In genomic region chr13:100269837-100270236, GRCh38 we compare ENCODE assay signal across 12 cellular contexts.
DNase-seq lines count a peak whose midpoint lies in the region; ATAC-seq and TF ChIP-seq lines count a peak whose summit lies in the region.
"Had no signal": no experiment of that assay in that cellular context is flagged by ENCODE, and none has a peak within 500 bp of the region (broad histone marks: within the 10 kb centered on the region; RNA-seq: fewer than 3 reads in every experiment).

No MANE protein-coding gene starts in this region.

- TF ChIP-seq CTCF in fibroblast of mammary gland (conservative IDR thresholded peaks at IDR 0.05; ENCODE audit: control insufficient read depth, insufficient read depth, low read depth, low read length) = no peak

- intact Hi-C loops in activated CD4-positive, alpha-beta T cell treated with anti-CD3 and anti-CD28 coated beads for 36 hours (cut with DNase I, micrococcal nuclease) = no loop called here

- H2BK12ac ChIP-seq in neuronal stem cell (ENCODE audit: low read length) = no peak overlapping the region

- no peak overlapping the region for H3K27ac Mint-ChIP-seq in activated CD4-positive, alpha-beta T cell treated with anti-CD3 and anti-CD28 coated beads for 36 hours
- H3K27ac Mint-ChIP-seq: activated B cell treated with CpG ODN at 0.5 μM for 24 hours; CD4-positive, alpha-beta T cell had no signal

- H3K9me3 Mint-ChIP-seq in activated CD4-positive, alpha-beta T cell treated with anti-CD3 and anti-CD28 coated beads for 36 hours (ENCODE audit: low read depth) = no peaks in the 10 kb centered on the region
- H3K9me3 Mint-ChIP-seq: activated B cell treated with CpG ODN at 0.5 μM for 24 hours; CD4-positive, alpha-beta T cell had no signal

- no peaks in the 10 kb centered on the region for H3K4me1 ChIP-seq in neuronal stem cell (ENCODE audit: control insufficient read depth in 2 of 2, insufficient read depth in 1 of 2, low read depth in 1 of 2, low read length in 2 of 2)

- no peak overlapping the region for H2AK5ac ChIP-seq in neuronal stem cell (ENCODE audit: low read depth, low read length)

- H3K4me1 Mint-ChIP-seq in activated CD4-positive, alpha-beta T cell treated with anti-CD3 and anti-CD28 coated beads for 36 hours = no peaks in the 10 kb centered on the region
- H3K4me1 Mint-ChIP-seq: activated B cell treated with CpG ODN at 0.5 μM for 24 hours had no signal

- H3K4ac ChIP-seq in neuronal stem cell (ENCODE audit: low read length) = no peak overlapping the region

- H3K27ac ChIP-seq in neuronal stem cell (replicated peaks; ENCODE audit: low read length) = no peak overlapping the region

- H2AFZ ChIP-seq in neuronal stem cell (ENCODE audit: low read length) = no peak overlapping the region

- WGBS in neuronal stem cell (ENCODE audit: extremely low coverage in 2 of 2, insufficient read length in 2 of 2, insufficient replicate concordance in 1 of 2), 2 donors = no CpG with 5 or more reads among the region's 2 CpGs

- H3K4me3 Mint-ChIP-seq in activated CD4-positive, alpha-beta T cell treated with anti-CD3 and anti-CD28 coated beads for 36 hours = no peak overlapping the region
- H3K4me3 Mint-ChIP-seq: activated B cell treated with CpG ODN at 0.5 μM for 24 hours; CD4-positive, alpha-beta T cell had no signal

- H3K4me3 ChIP-seq in fibroblast of mammary gland (ENCODE audit: control insufficient read depth, low read depth, low read length) = no peak overlapping the region
- no peak overlapping the region for H3K4me3 ChIP-seq in neuronal stem cell (ENCODE audit: low read length in 2 of 2)

- DNase-seq in AG08396 (ENCODE audit: low spot score) (peak; percentile 47), fibroblast of mammary gland (ENCODE audit: low read depth) (peak; percentile 86), neuronal stem cell (ENCODE audit: low spot score) (no peak), OCI-M1 (lab: John Stamatoyannopoulos, UW) (no peak)
- DNase-seq in activated CD4-positive, alpha-beta T cell treated with anti-CD3 and anti-CD28 coated beads for 36 hours = no peak
- DNase-seq: activated B cell treated with CpG ODN at 0.5 μM for 24 hours; CD4-positive, alpha-beta T cell; cortex of kidney; NCI-H2081 treated with DMSO at 0.1 percent for 48 hours had no signal

- no peak overlapping the region for H2BK15ac ChIP-seq in neuronal stem cell (ENCODE audit: low read length)

- H3K14ac ChIP-seq in neuronal stem cell (ENCODE audit: low read length) = no peak overlapping the region

- no peaks in the 10 kb centered on the region for H3K27me3 Mint-ChIP-seq in activated CD4-positive, alpha-beta T cell treated with anti-CD3 and anti-CD28 coated beads for 36 hours
- H3K27me3 Mint-ChIP-seq: activated B cell treated with CpG ODN at 0.5 μM for 24 hours; CD4-positive, alpha-beta T cell had no signal

- POLR2A ChIA-PET in activated CD4-positive, alpha-beta T cell treated with anti-CD3 and anti-CD28 coated beads for 36 hours (lab: Charles Lee) = no interaction called here

- H4K8ac ChIP-seq in neuronal stem cell (ENCODE audit: low read depth, low read length) = no peak overlapping the region

- peaks cover 1% of the 10 kb centered on the region for H3K36me3 Mint-ChIP-seq in activated CD4-positive, alpha-beta T cell treated with anti-CD3 and anti-CD28 coated beads for 36 hours (ENCODE audit: low read depth)

- H2BK5ac ChIP-seq in neuronal stem cell (ENCODE audit: low read length) = no peak overlapping the region

- no peak overlapping the region for H3K23ac ChIP-seq in neuronal stem cell (ENCODE audit: low read depth, low read length, poor library complexity)

- CTCF ChIA-PET in activated CD4-positive, alpha-beta T cell treated with anti-CD3 and anti-CD28 coated beads for 36 hours (lab: Charles Lee) = interaction anchor here (0.6 kb wide), 1 partner anchor 38 kb away, joined by 3 read pairs; no protein-coding TSS in a partner anchor

- peaks cover 5 to 40% of the 10 kb centered on the region in 2 donors for H3K36me3 ChIP-seq in neuronal stem cell (replicated peaks in 1 of 2; ENCODE audit: control insufficient read depth in 2 of 2, insufficient read depth in 2 of 2, low read length in 2 of 2)

- H3K4me2 ChIP-seq in neuronal stem cell (ENCODE audit: insufficient read depth, low read length, poor library complexity, severe bottlenecking) = no peak overlapping the region

- H3K9ac ChIP-seq in neuronal stem cell (ENCODE audit: low read depth, low read length, poor library complexity) = no peak overlapping the region

- peak overlapping the region; percentile 41 for H3K18ac ChIP-seq in neuronal stem cell (ENCODE audit: low read length)

- no peak overlapping the region for H2BK120ac ChIP-seq in neuronal stem cell (ENCODE audit: low read depth, low read length)

- ATAC-seq in activated CD4-positive, alpha-beta T cell treated with anti-CD3 and anti-CD28 coated beads for 36 hours = no peak
- ATAC-seq in GM18498 (IDR thresholded peaks at IDR 0.05; ENCODE audit: unreplicated experiment) = no peak
- ATAC-seq in HG02678 (IDR thresholded peaks at IDR 0.05; ENCODE audit: unreplicated experiment) = no peak

- H3K27me3 ChIP-seq in neuronal stem cell (ENCODE audit: control insufficient read depth in 3 of 3, insufficient read depth in 3 of 3, low read depth in 1 of 3, low read length in 3 of 3) = no peaks in the 10 kb centered on the region

- H3K9me3 ChIP-seq in neuronal stem cell (replicated peaks in 1 of 2; ENCODE audit: control insufficient read depth in 2 of 2, insufficient read depth in 1 of 2, low read depth in 1 of 2, low read length in 2 of 2) = no peaks in the 10 kb centered on the region

- no peaks in the 10 kb centered on the region for H3K79me1 ChIP-seq in neuronal stem cell (ENCODE audit: low read depth, low read length)

- no peak overlapping the region for H4K91ac ChIP-seq in neuronal stem cell (ENCODE audit: low read depth, low read length, poor library complexity)

TF ChIP-seq in PFSK-1, 5 proteins besides CTCF, POLR2A, EP300 and RAD21:
- TF ChIP-seq REST (IDR thresholded peaks at IDR 0.05; ENCODE audit: insufficient read depth in 1 of 2, low read depth in 2 of 2, low read length in 2 of 2) (no peak), FOXP2 (optimal IDR thresholded peaks at IDR 0.05; ENCODE audit: borderline replicate concordance, extremely low read depth, extremely low read length, insufficient read depth) (peak; percentile 31)
TF ChIP-seq in PFSK-1: peak in this region for 1.

Comparison
In these comparisons a context has a peak if more than half of its experiments do, and no peak if none do; other contexts are left out.
1. DNase-seq: peak in AG08396 (single experiment) and fibroblast of mammary gland (single experiment); none in neuronal stem cell (single experiment), activated CD4-positive, alpha-beta T cell treated with anti-CD3 and anti-CD28 coated beads for 36 hours (single experiment) and OCI-M1 (single experiment).